18 cellular contexts compared by ENCODE assay signal in genomic region chr7:151436446-151437162, GRCh38. TPM values are rescaled to one million over a fixed set of nuclear protein-coding genes. Genes with fewer than 3 reads are reported as not detected.
DNase-seq lines count a peak whose midpoint lies in the region; ATAC-seq, FAIRE-seq and TF ChIP-seq lines count a peak whose summit lies in the region.
"Had no signal": no experiment of that assay in that cellular context is flagged by ENCODE, and none has a peak within 500 bp of the region (broad histone marks: within the 10 kb centered on the region; RNA-seq: fewer than 3 reads in every experiment).

No MANE protein-coding gene starts in this region.

- TF ChIP-seq CTCF in gastroesophageal sphincter (IDR thresholded peaks at IDR 0.05) (no peak), uterus (IDR thresholded peaks at IDR 0.05) (no peak)

- H2BK15ac ChIP-seq in neuronal stem cell (ENCODE audit: low read length): no peak overlapping the region

- H3K27ac Mint-ChIP-seq in activated T-cell treated with anti-CD3 and anti-CD28 coated beads, Interleukin-2, amount 50 U/mL, for 24 hours: peak overlapping the region; percentile 2
- H3K27ac Mint-ChIP-seq: activated naive CD8-positive, alpha-beta T cell treated with anti-CD3 and anti-CD28 coated beads, Interleukin-2, amount 10 ng/mL, durations not matched to agents 7 days and 5 days; dendritic cell treated with granulocyte-macrophage colony-stimulating factor and Interleukin-4, amounts not matched to agents 40 ng/mL and 50 ng/mL, for 4 days had no signal

- H3K27me3 ChIP-seq in gastroesophageal sphincter (peaks cover 26% of the 10 kb centered on the region), neuronal stem cell (ENCODE audit: control insufficient read depth in 3 of 3, insufficient read depth in 3 of 3, low read depth in 1 of 3, low read length in 3 of 3) (peaks cover 0 to 74% (median 8%) of the 10 kb centered on the region in 3 experiments), uterus (no peaks in the 10 kb centered on the region)

- no peak overlapping the region for H2BK12ac ChIP-seq in neuronal stem cell (ENCODE audit: low read length)

- no peaks in the 10 kb centered on the region for H3K36me3 Mint-ChIP-seq in activated T-cell treated with anti-CD3 and anti-CD28 coated beads, Interleukin-2, amount 50 U/mL, for 24 hours (ENCODE audit: low read depth)
- H3K36me3 Mint-ChIP-seq: activated naive CD8-positive, alpha-beta T cell treated with anti-CD3 and anti-CD28 coated beads, Interleukin-2, amount 10 ng/mL, durations not matched to agents 7 days and 5 days had no signal

- H3K27me3 Mint-ChIP-seq in activated T-cell treated with anti-CD3 and anti-CD28 coated beads, Interleukin-2, amount 50 U/mL, for 24 hours: no peaks in the 10 kb centered on the region
- H3K27me3 Mint-ChIP-seq: activated naive CD8-positive, alpha-beta T cell treated with anti-CD3 and anti-CD28 coated beads, Interleukin-2, amount 10 ng/mL, durations not matched to agents 7 days and 5 days had no signal

- WGBS in gastroesophageal sphincter (ENCODE audit: low coverage in 1 of 2), 2 donors: 36 to 64% methylated on average over 2 to 4 of the region's 9 CpGs
- no CpG with 5 or more reads among the region's 9 CpGs for WGBS in neuronal stem cell (ENCODE audit: extremely low coverage in 2 of 2, insufficient read length in 2 of 2, insufficient replicate concordance in 1 of 2), 2 donors

- H3K27ac ChIP-seq in gastroesophageal sphincter (peak overlapping the region in 3 of 4 donors; percentile 15 to 61 (median 54)), neuronal stem cell (replicated peaks; ENCODE audit: low read length) (no peak overlapping the region), uterus (peak overlapping the region; percentile 77 to 79)
- H3K27ac ChIP-seq: SJCRH30, WERI-Rb-1 had no signal

- no peak overlapping the region for H2AFZ ChIP-seq in neuronal stem cell (ENCODE audit: low read length)

- TF ChIP-seq POLR2A in gastroesophageal sphincter (IDR thresholded peaks at IDR 0.05): no peak
- no peak for TF ChIP-seq POLR2A in uterus (IDR thresholded peaks at IDR 0.05)
- TF ChIP-seq POLR2A in GM12891 (IDR thresholded peaks at IDR 0.05; ENCODE audit: low read depth, low read length): no peak

- no peak overlapping the region for H4K8ac ChIP-seq in neuronal stem cell (ENCODE audit: low read depth, low read length)

- no peak overlapping the region for H3K14ac ChIP-seq in neuronal stem cell (ENCODE audit: low read length)

- H3K9ac ChIP-seq in neuronal stem cell (ENCODE audit: low read depth, low read length, poor library complexity): no peak overlapping the region

- TF ChIP-seq EP300 in gastroesophageal sphincter (IDR thresholded peaks at IDR 0.05): no peak

- peak; percentile 60 for ATAC-seq in gastroesophageal sphincter

- no peak for DNase-seq in activated T-cell treated with anti-CD3 and anti-CD28 coated beads, Interleukin-2, amount 50 U/mL, for 24 hours
- no peak for DNase-seq in activated T-cell treated with anti-CD3 and anti-CD28 coated beads, Interleukin-2, amount 50 U/mL, for 48 hours
- DNase-seq in neuronal stem cell (ENCODE audit: low spot score) (no peak), uterus (peak; percentile 70 to 74), GM12891 (ENCODE audit: insufficient read length, low spot score) (no peak), NCI-H1436 treated with DMSO at 0.1 percent for 48 hours (lab: John Stamatoyannopoulos, UW) (no peak), COLO668 (lab: John Stamatoyannopoulos, UW; ENCODE audit: unreplicated experiment) (no peak)
- DNase-seq: 8988T; activated naive CD8-positive, alpha-beta T cell treated with anti-CD3 and anti-CD28 coated beads, Interleukin-2, amount 10 ng/mL, durations not matched to agents 7 days and 5 days; Caco-2; retina; SJCRH30; stimulated activated naive CD4-positive, alpha-beta T cell; WERI-Rb-1 had no signal

- H4K91ac ChIP-seq in neuronal stem cell (ENCODE audit: low read depth, low read length, poor library complexity): no peak overlapping the region

- H3K4me3 Mint-ChIP-seq in activated T-cell treated with anti-CD3 and anti-CD28 coated beads, Interleukin-2, amount 50 U/mL, for 24 hours: no peak overlapping the region
- H3K4me3 Mint-ChIP-seq: activated naive CD8-positive, alpha-beta T cell treated with anti-CD3 and anti-CD28 coated beads, Interleukin-2, amount 10 ng/mL, durations not matched to agents 7 days and 5 days; dendritic cell treated with granulocyte-macrophage colony-stimulating factor and Interleukin-4, amounts not matched to agents 40 ng/mL and 50 ng/mL, for 4 days had no signal

- intact Hi-C loops in uterus (cut with DNase I; ENCODE audit: low total_unique reads): no loop called here

- H3K4ac ChIP-seq in neuronal stem cell (ENCODE audit: low read length): no peak overlapping the region

- no peaks in the 10 kb centered on the region for H3K79me1 ChIP-seq in neuronal stem cell (ENCODE audit: low read depth, low read length)

- H3K9me3 Mint-ChIP-seq in activated T-cell treated with anti-CD3 and anti-CD28 coated beads, Interleukin-2, amount 50 U/mL, for 24 hours: no peaks in the 10 kb centered on the region
- H3K9me3 Mint-ChIP-seq: activated naive CD8-positive, alpha-beta T cell treated with anti-CD3 and anti-CD28 coated beads, Interleukin-2, amount 10 ng/mL, durations not matched to agents 7 days and 5 days; dendritic cell treated with granulocyte-macrophage colony-stimulating factor and Interleukin-4, amounts not matched to agents 40 ng/mL and 50 ng/mL, for 4 days had no signal

- no peak overlapping the region for H3K4me2 ChIP-seq in neuronal stem cell (ENCODE audit: insufficient read depth, low read length, poor library complexity, severe bottlenecking)

- no peak for FAIRE-seq in GM12891 (lab: Jason Lieb, UNC)

- H3K18ac ChIP-seq in neuronal stem cell (ENCODE audit: low read length): no peak overlapping the region

- H3K4me3 ChIP-seq in gastroesophageal sphincter (no peak overlapping the region), neuronal stem cell (ENCODE audit: low read length in 2 of 2) (no peak overlapping the region), uterus (no peak overlapping the region)
- H3K4me3 ChIP-seq: SJCRH30 had no signal

- H3K36me3 ChIP-seq in gastroesophageal sphincter (no peaks in the 10 kb centered on the region), neuronal stem cell (replicated peaks in 1 of 2; ENCODE audit: control insufficient read depth in 2 of 2, insufficient read depth in 2 of 2, low read length in 2 of 2) (no peaks in the 10 kb centered on the region), uterus (no peaks in the 10 kb centered on the region)
- H3K36me3 ChIP-seq: SJCRH30, WERI-Rb-1 had no signal

- no peaks in the 10 kb centered on the region for H3K9me3 ChIP-seq in gastroesophageal sphincter
- peaks cover 2 to 7% of the 10 kb centered on the region in 2 donors for H3K9me3 ChIP-seq in neuronal stem cell (replicated peaks in 1 of 2; ENCODE audit: control insufficient read depth in 2 of 2, insufficient read depth in 1 of 2, low read depth in 1 of 2, low read length in 2 of 2)
- H3K9me3 ChIP-seq in uterus: no peaks in the 10 kb centered on the region
- H3K9me3 ChIP-seq: Caco-2, SJCRH30 had no signal

- peaks cover 40% of the 10 kb centered on the region for H3K4me1 Mint-ChIP-seq in activated T-cell treated with anti-CD3 and anti-CD28 coated beads, Interleukin-2, amount 50 U/mL, for 24 hours (ENCODE audit: low read depth)

- peak overlapping the region; percentile 49 for H2AK5ac ChIP-seq in neuronal stem cell (ENCODE audit: low read depth, low read length)

- no peak overlapping the region for H2BK120ac ChIP-seq in neuronal stem cell (ENCODE audit: low read depth, low read length)

- no peak overlapping the region for H3K23ac ChIP-seq in neuronal stem cell (ENCODE audit: low read depth, low read length, poor library complexity)

- H3K4me1 ChIP-seq in gastroesophageal sphincter: peaks cover 0 to 23% (median 22%) of the 10 kb centered on the region in 3 donors
- peaks cover 7 to 10% of the 10 kb centered on the region in 2 donors for H3K4me1 ChIP-seq in neuronal stem cell (ENCODE audit: control insufficient read depth in 2 of 2, insufficient read depth in 1 of 2, low read depth in 1 of 2, low read length in 2 of 2)
- peaks cover 6 to 18% of the 10 kb centered on the region in 2 donors for H3K4me1 ChIP-seq in uterus
- H3K4me1 ChIP-seq: Caco-2, SJCRH30 had no signal

- no peak overlapping the region for H2BK5ac ChIP-seq in neuronal stem cell (ENCODE audit: low read length)

TF ChIP-seq in GM12891, 5 proteins besides CTCF, POLR2A, EP300 and RAD21:
- TF ChIP-seq POLR2AphosphoS5 (IDR thresholded peaks at IDR 0.05; ENCODE audit: low read depth, low read length) (no peak), SPI1 (IDR thresholded peaks at IDR 0.05; ENCODE audit: low read depth, low read length) (no peak), POU2F2 (IDR thresholded peaks at IDR 0.05; ENCODE audit: low read depth, low read length) (no peak), TAF1 (IDR thresholded peaks at IDR 0.05; ENCODE audit: low read depth, low read length) (no peak), PAX5 (IDR thresholded peaks at IDR 0.05; ENCODE audit: insufficient read depth, low read length, severe bottlenecking) (no peak)

RNA-seq across cellular contexts. Expression of gene CRYGN, which starts 3.3 kb away (rescaled TPM):
- total RNA-seq in gastroesophageal sphincter (1 to 10 TPM in 1 of 4 donors, under 1 TPM in 1, not detected in 2; 0.27 to 4.4 TPM), uterus (1 to 10 TPM in 2 of 4 donors, under 1 TPM in 1, not detected in 1; 0.73 to 2.9 (median 2.4) TPM)
- polyA plus RNA-seq in neuronal stem cell (2013, experiment 1 of 2): 0.24 TPM
- 0.26 TPM for polyA plus RNA-seq in neuronal stem cell (2013, experiment 2 of 2)
- not detected for polyA plus RNA-seq in GM12891 (2012; ENCODE audit: low read depth, missing spikeins)
- total RNA-seq: Caco-2, HT1080, mononuclear cell, SJCRH30 had no signal

RNA-seq across cellular contexts. Expression of gene WDR86, which starts 26.8 kb away (rescaled TPM):
- 1 to 10 TPM; 2.6 to 8.2 (median 5.9) TPM for total RNA-seq in gastroesophageal sphincter
- 20.7 TPM for polyA plus RNA-seq in neuronal stem cell (2013, experiment 1 of 2)
- polyA plus RNA-seq in neuronal stem cell (2013, experiment 2 of 2): 20.8 TPM
- 100 to 1,000 TPM in 1 of 4 donors, 10 to 100 TPM in 2, 1 to 10 TPM in 1; 3.2 to 100 (median 53.4) TPM for total RNA-seq in uterus
- polyA plus RNA-seq in GM12891 (2012; ENCODE audit: low read depth, missing spikeins): 0.23 TPM
- total RNA-seq: HT1080 had no signal

Comparison
In these comparisons a context has a peak if more than half of its experiments do, and no peak if none do; other contexts are left out.
1. DNase-seq: peak in uterus (2 of 2); none in activated T-cell treated with anti-CD3 and anti-CD28 coated beads, Interleukin-2, amount 50 U/mL, for 24 hours (single experiment), activated T-cell treated with anti-CD3 and anti-CD28 coated beads, Interleukin-2, amount 50 U/mL, for 48 hours (0 of 2), neuronal stem cell (single experiment), GM12891 (single experiment), NCI-H1436 treated with DMSO at 0.1 percent for 48 hours (single experiment) and COLO668 (single experiment).